In genomic region chr20:20492521-20493334, GRCh38 we compare ENCODE assay signal across 9 cellular contexts.
DNase-seq lines count a peak whose midpoint lies in the region; ATAC-seq and TF ChIP-seq lines count a peak whose summit lies in the region.
"Had no signal": no experiment of that assay in that cellular context is flagged by ENCODE, and none has a peak within 500 bp of the region (broad histone marks: within the 10 kb centered on the region; RNA-seq: fewer than 3 reads in every experiment).

No MANE protein-coding gene starts in this region.

- peaks cover 17% of the 10 kb centered on the region for H3F3A ChIP-seq in neural progenitor cell (ENCODE audit: low read depth)

- intact Hi-C loops in dorsolateral prefrontal cortex (cut with DNase I): loop anchor here (5.0 to 10.0 kb wide), 2 partner anchors 40 to 128 kb away; partner anchors contain the start of gene INSM1 (in 1 of the 2)
- intact Hi-C loops in testis (cut with DNase I; ENCODE audit: low total_unique reads): no loop called here

- H3K4me1 Mint-ChIP-seq in neural progenitor cell: peaks cover 52% of the 10 kb centered on the region
- H3K4me1 Mint-ChIP-seq in activated T-cell treated with anti-CD3 and anti-CD28 coated beads, Interleukin-2, amount 50 U/mL, for 4 hours (ENCODE audit: low read depth): peaks cover 64% of the 10 kb centered on the region

- H3K4me3 ChIP-seq in HUES48 (ENCODE audit: low read depth, low read length) (no peak overlapping the region; the same call in 1 of the 2 replicates), dorsolateral prefrontal cortex (peak overlapping the region in 27 of 59 donors; percentile 2 to 48 (median 24)), neural progenitor cell (peak overlapping the region; percentile 32), testis (no peak overlapping the region)

- H3K27me3 Mint-ChIP-seq in neural progenitor cell (ENCODE audit: insufficient read depth, low read depth): peaks cover 2% of the 10 kb centered on the region
- no peaks in the 10 kb centered on the region for H3K27me3 Mint-ChIP-seq in activated T-cell treated with anti-CD3 and anti-CD28 coated beads, Interleukin-2, amount 50 U/mL, for 4 hours (ENCODE audit: low read depth)

- peaks cover 15% of the 10 kb centered on the region for H3K36me3 Mint-ChIP-seq in neural progenitor cell
- H3K36me3 Mint-ChIP-seq in activated T-cell treated with anti-CD3 and anti-CD28 coated beads, Interleukin-2, amount 50 U/mL, for 4 hours (ENCODE audit: insufficient read depth): peaks cover 42% of the 10 kb centered on the region

- peak overlapping the region; percentile 92 for H3K27ac Mint-ChIP-seq in neural progenitor cell

- H2AFZ ChIP-seq in neural progenitor cell (replicated peaks): no peak overlapping the region

- no peaks in the 10 kb centered on the region for H3K79me2 ChIP-seq in neural progenitor cell (ENCODE audit: low read depth)

- H3K4me2 ChIP-seq in neural progenitor cell: peak overlapping the region; percentile 75

- H3K9me3 Mint-ChIP-seq in neural progenitor cell: no peaks in the 10 kb centered on the region
- H3K9me3 Mint-ChIP-seq in activated T-cell treated with anti-CD3 and anti-CD28 coated beads, Interleukin-2, amount 50 U/mL, for 4 hours: no peaks in the 10 kb centered on the region

- H3K27me3 ChIP-seq in HUES48 (ENCODE audit: control insufficient read depth, insufficient read depth, low read length) (no peaks in the 10 kb centered on the region), dorsolateral prefrontal cortex (no peaks in the 10 kb centered on the region), neural progenitor cell (no peaks in the 10 kb centered on the region), testis (no peaks in the 10 kb centered on the region)

- WGBS in testis, 2 donors: 62 to 86% methylated on average over 14 of the region's 14 CpGs

- peaks cover 38% of the 10 kb centered on the region for H3K4me1 ChIP-seq in HUES48 (ENCODE audit: control insufficient read depth, insufficient read depth, low read length)
- peaks cover 54% of the 10 kb centered on the region for H3K4me1 ChIP-seq in neural progenitor cell
- H3K4me1 ChIP-seq in testis: no peaks in the 10 kb centered on the region

- TF ChIP-seq CTCF in dorsolateral prefrontal cortex (IDR thresholded peaks at IDR 0.05 in 54 of 56, conservative IDR thresholded peaks at IDR 0.05 in 2 of 56; ENCODE audit: low read depth in 1 of 56, partially characterized antibody in 56 of 56): peak in 9 of 56 donors; percentile 11 to 46 (median 17)
- no peak for TF ChIP-seq CTCF in neural progenitor cell (IDR thresholded peaks at IDR 0.05)
- no peak for TF ChIP-seq CTCF in testis (IDR thresholded peaks at IDR 0.05)

- DNase-seq in NCI-H2196 treated with DMSO at 0.1 percent for 48 hours (lab: John Stamatoyannopoulos, UW; ENCODE audit: unreplicated experiment) (peak; percentile 82), dorsolateral prefrontal cortex (peak; percentile 46 to 92 (median 82)), neural progenitor cell (ENCODE audit: low spot score) (peak; percentile 92), testis (no peak), A172 (ENCODE audit: low spot score) (no peak)
- no peak for DNase-seq in activated T-cell treated with anti-CD3 and anti-CD28 coated beads, Interleukin-2, amount 50 U/mL, for 4 hours
- DNase-seq: foreskin fibroblast had no signal

- H4K20me1 ChIP-seq in neural progenitor cell (ENCODE audit: low read depth): no peaks in the 10 kb centered on the region

- no peaks in the 10 kb centered on the region for H3K9me3 ChIP-seq in HUES48 (ENCODE audit: control insufficient read depth, insufficient read depth, low read length)
- no peaks in the 10 kb centered on the region for H3K9me3 ChIP-seq in neural progenitor cell (ENCODE audit: low read depth)
- no peaks in the 10 kb centered on the region for H3K9me3 ChIP-seq in testis

- ATAC-seq in GM21528 (IDR thresholded peaks at IDR 0.05; ENCODE audit: low FRiP score, unreplicated experiment): no peak
- no peak for ATAC-seq in activated T-cell treated with anti-CD3 and anti-CD28 coated beads, Interleukin-2, amount 50 U/mL, for 4 hours

- no peaks in the 10 kb centered on the region; the same call in 1 of the 2 replicates for H3K36me3 ChIP-seq in HUES48 (ENCODE audit: control insufficient read depth, insufficient read depth, low read length)
- no peaks in the 10 kb centered on the region for H3K36me3 ChIP-seq in neural progenitor cell
- no peaks in the 10 kb centered on the region for H3K36me3 ChIP-seq in testis (ENCODE audit: low read depth, missing control alignments)

- H3K4me3 Mint-ChIP-seq in neural progenitor cell: peak overlapping the region; percentile 71
- no peak overlapping the region for H3K4me3 Mint-ChIP-seq in activated T-cell treated with anti-CD3 and anti-CD28 coated beads, Interleukin-2, amount 50 U/mL, for 4 hours

- TF ChIP-seq POLR2A in testis (IDR thresholded peaks at IDR 0.05): no peak

- H3K9ac ChIP-seq in HUES48 (ENCODE audit: low read depth, low read length) (peak overlapping the region; percentile 10), neural progenitor cell (no peak overlapping the region)

- H3K27ac ChIP-seq in HUES48 (ENCODE audit: low read depth, low read length): peak overlapping the region; percentile 56
- H3K27ac ChIP-seq in dorsolateral prefrontal cortex: peak overlapping the region in 58 of 59 donors; percentile 8 to 97 (median 89)
- H3K27ac ChIP-seq in neural progenitor cell: peak overlapping the region; percentile 97
- H3K27ac ChIP-seq in testis: no peak overlapping the region

Comparison
In these comparisons a context has a peak if more than half of its experiments do, and no peak if none do; other contexts are left out.
1. H3K27ac ChIP-seq: peak in HUES48 (single experiment), dorsolateral prefrontal cortex (58 of 59) and neural progenitor cell (single experiment); none in testis (0 of 2).
2. DNase-seq: peak in NCI-H2196 treated with DMSO at 0.1 percent for 48 hours (single experiment), dorsolateral prefrontal cortex (10 of 10) and neural progenitor cell (single experiment); none in testis (single experiment), A172 (single experiment) and activated T-cell treated with anti-CD3 and anti-CD28 coated beads, Interleukin-2, amount 50 U/mL, for 4 hours (single experiment).